ENCODE assay signal across 8 cellular contexts in genomic region chr20:59031326-59032022, GRCh38. TPM values are rescaled to one million over a fixed set of nuclear protein-coding genes. Genes with fewer than 3 reads are reported as not detected.
DNase-seq lines count a peak whose midpoint lies in the region; ATAC-seq and TF ChIP-seq lines count a peak whose summit lies in the region.

No MANE protein-coding gene starts in this region.

- peaks cover 15% of the 10 kb centered on the region for H3K36me3 Mint-ChIP-seq in progenitor cell of endocrine pancreas (ENCODE audit: insufficient read depth)

- peak overlapping the region; percentile 74 for H3K27ac Mint-ChIP-seq in progenitor cell of endocrine pancreas

- H3K27ac ChIP-seq in epithelial cell of prostate: peak overlapping the region; percentile 79

- TF ChIP-seq CTCF in progenitor cell of endocrine pancreas (IDR thresholded peaks at IDR 0.05; ENCODE audit: unreplicated experiment): no peak

- no peaks in the 10 kb centered on the region for H3K27me3 Mint-ChIP-seq in progenitor cell of endocrine pancreas

- peak overlapping the region; percentile 93 for H3K4me3 Mint-ChIP-seq in progenitor cell of endocrine pancreas (ENCODE audit: low read depth)

- H3K4me1 Mint-ChIP-seq in progenitor cell of endocrine pancreas (ENCODE audit: low read depth): peaks cover 24% of the 10 kb centered on the region

- DNase-seq in NCI-H345 (lab: John Stamatoyannopoulos, UW): peak; percentile 9
- no peak for DNase-seq in NCI-H345 treated with DMSO at 0.1 percent for 48 hours (lab: John Stamatoyannopoulos, UW; ENCODE audit: unreplicated experiment)
- peak; percentile 33 for DNase-seq in RKO (ENCODE audit: low spot score)
- no peak for DNase-seq in epithelial cell of prostate (ENCODE audit: low read depth, low spot score)
- no peak for DNase-seq in progenitor cell of endocrine pancreas (ENCODE audit: low spot score, unreplicated experiment)
- no peak for DNase-seq in CD1c-positive myeloid dendritic cell (ENCODE audit: extremely low spot score)

- no peak for ATAC-seq in GM21786 (IDR thresholded peaks at IDR 0.05; ENCODE audit: unreplicated experiment)
- ATAC-seq in GM21717 (IDR thresholded peaks at IDR 0.05; ENCODE audit: unreplicated experiment): no peak

- H3K9me3 Mint-ChIP-seq in progenitor cell of endocrine pancreas (ENCODE audit: low read depth): no peaks in the 10 kb centered on the region

RNA-seq across cellular contexts. Expression of gene ATP5F1E, which starts 0.7 kb away (rescaled TPM):
- total RNA-seq in progenitor cell of endocrine pancreas: 55.9 and 69.7 TPM in 2 replicates

RNA-seq across cellular contexts. Expression of gene PRELID3B, which starts 11.1 kb away (rescaled TPM):
- total RNA-seq in progenitor cell of endocrine pancreas: 50.1 and 52.8 TPM in 2 replicates

RNA-seq across cellular contexts. Expression of gene TUBB1, which starts 12.2 kb away (rescaled TPM):
- 0.16 and 0.19 TPM in 2 replicates for total RNA-seq in progenitor cell of endocrine pancreas

RNA-seq across cellular contexts. Expression of gene CTSZ, which starts 24.4 kb away (rescaled TPM):
- 61.4 and 65.6 TPM in 2 replicates for total RNA-seq in progenitor cell of endocrine pancreas

RNA-seq across cellular contexts. Expression of gene NELFCD, which starts 50.4 kb away (rescaled TPM):
- total RNA-seq in progenitor cell of endocrine pancreas: 116 and 122 TPM in 2 replicates

Comparison
In these comparisons a context has a peak if more than half of its experiments do, and no peak if none do; other contexts are left out.
1. DNase-seq: peak in NCI-H345 (single experiment) and RKO (single experiment); none in NCI-H345 treated with DMSO at 0.1 percent for 48 hours (single experiment), epithelial cell of prostate (single experiment), progenitor cell of endocrine pancreas (single experiment) and CD1c-positive myeloid dendritic cell (single experiment).